In genomic region chr6:115159733-115160132, GRCh38 we compare ENCODE assay signal across 7 cellular contexts.
"Had no signal": no experiment of that assay in that cellular context is flagged by ENCODE, and none has a peak within 500 bp of the region (broad histone marks: within the 10 kb centered on the region; RNA-seq: fewer than 3 reads in every experiment).

No MANE protein-coding gene starts in this region.

- H3K9ac ChIP-seq: GM23248 had no signal

- H2AFZ ChIP-seq: GM23248 had no signal

- FAIRE-seq: H54 had no signal

- H3K4me3 ChIP-seq: GM23248 had no signal

- H3K27ac ChIP-seq: GM23248, HL-60 had no signal

- DNase-seq: GM23248, GOT3, H9, HCEC 1CT, KG1 had no signal
